23 cellular contexts compared by ENCODE assay signal in genomic region chr12:68918960-68919359, GRCh38.
"Had no signal": no experiment of that assay in that cellular context is flagged by ENCODE, and none has a peak within 500 bp of the region (broad histone marks: within the 10 kb centered on the region; RNA-seq: fewer than 3 reads in every experiment).

No MANE protein-coding gene starts in this region.

- ATAC-seq: K562, Panc1, Right ventricle myocardium inferior, T-cell had no signal

- H3K9me3 Mint-ChIP-seq: brain, T-cell had no signal

- H3K4me1 Mint-ChIP-seq: brain had no signal

- H3K27ac Mint-ChIP-seq: activated T-helper 2 cell treated with anti-CD3 and anti-CD28 coated beads, Interferon-gamma antibody, Interleukin-2, Interleukin-4, amounts not matched to agents 10 μg/mL and 5 μg/mL and 100 μg/mL, durations not matched to agents 14 hours and 24 hours and 36 hours; brain; T-cell had no signal

- H3K4me3 Mint-ChIP-seq: brain, T-cell had no signal

- DNase-seq: activated CD4-positive, alpha-beta T cell treated with anti-CD3 and anti-CD28 coated beads, Interleukin-2, amount 50 U/mL, for 4 hours; activated CD4-positive, CD25-positive, alpha-beta regulatory T cell; activated CD8-positive, alpha-beta memory T cell treated with anti-CD3 and anti-CD28 coated beads, Interleukin-2, amount 50 U/mL, for 4 hours; activated gamma-delta T cell treated with Interleukin-2 at 50 U/mL for 16 hours; activated naive CD4-positive, alpha-beta T cell treated with anti-CD3 and anti-CD28 coated beads, Interleukin-2, amount 50 U/mL, for 16 hours; activated T-cell treated with anti-CD3 and anti-CD28 coated beads, Interleukin-2, amount 50 U/mL, for 1 hour; amygdala; Karpas-422; MM.1S; NCI-H1105; NCI-H1436; NCI-H1694 treated with DMSO at 0.1 percent for 48 hours; NCI-H2029 treated with DMSO at 0.1 percent for 48 hours; NCI-H510A treated with DMSO at 0.1 percent for 48 hours; NCI-H69; NK-92 treated with Interleukin-12 subunit alpha and Interleukin-12 subunit beta, amount 100 ng/mL, for 24 hours; RPMI8226; T-cell had no signal

- H3K27me3 Mint-ChIP-seq: T-cell had no signal

- H3K36me3 Mint-ChIP-seq: brain, T-cell had no signal
